8 cellular contexts compared by ENCODE assay signal in genomic region chr7:75866497-75867389, GRCh38. TPM values are rescaled to one million over a fixed set of nuclear protein-coding genes. Genes with fewer than 3 reads are reported as not detected.
A peak's percentile ranks its signal among the peaks of the same experiment; 100 is the strongest.
DNase-seq lines count a peak whose midpoint lies in the region; ATAC-seq and TF ChIP-seq lines count a peak whose summit lies in the region.

No MANE protein-coding gene starts in this region.

- peak in 6 of 7 experiments; percentile 20 to 65 (median 43) for DNase-seq in CD8-positive, alpha-beta T cell
- DNase-seq in NCI-H69 (lab: John Stamatoyannopoulos, UW) (peak; percentile 85), epidermal melanocyte (ENCODE audit: insufficient read length, low spot score) (peak; percentile 72), midbrain (lab: John Stamatoyannopoulos, UW) (peak; percentile 70), tibial nerve (ENCODE audit: low spot score in 2 of 2) (peak in 1 of 2 donors; percentile 56), mesenteric fat pad (ENCODE audit: low spot score) (no peak)
- DNase-seq in activated CD4-positive, alpha-beta memory T cell treated with anti-CD3 and anti-CD28 coated beads, Interleukin-2, amount 10 ng/mL, durations not matched to agents 7 days and 5 days = peak; percentile 56

- H3K4me3 ChIP-seq in CD8-positive, alpha-beta T cell (ENCODE audit: low read depth, low read length) = no peak overlapping the region
- H3K4me3 ChIP-seq in HEK293 (ENCODE audit: low read depth, low read length) = no peak overlapping the region
- H3K4me3 ChIP-seq in tibial nerve = no peak overlapping the region

- H3K4me3 Mint-ChIP-seq in CD8-positive, alpha-beta T cell = no peak overlapping the region
- no peak overlapping the region for H3K4me3 Mint-ChIP-seq in activated CD4-positive, alpha-beta memory T cell treated with anti-CD3 and anti-CD28 coated beads, Interleukin-2, amount 10 ng/mL, durations not matched to agents 7 days and 5 days

- H3K36me3 ChIP-seq in CD8-positive, alpha-beta T cell (ENCODE audit: insufficient read depth, low read length) = no peaks in the 10 kb centered on the region
- H3K36me3 ChIP-seq in HEK293 (ENCODE audit: control insufficient read depth in 2 of 2, insufficient read depth in 1 of 2, low read length in 2 of 2) = no peaks in the 10 kb centered on the region
- no peaks in the 10 kb centered on the region for H3K36me3 ChIP-seq in tibial nerve

- H3K27ac ChIP-seq in CD8-positive, alpha-beta T cell (ENCODE audit: low read depth, low read length) = no peak overlapping the region
- H3K27ac ChIP-seq in HEK293 (ENCODE audit: extremely low read depth, low read depth, low read length) (no peak overlapping the region), tibial nerve (no peak overlapping the region)

- WGBS in tibial nerve, 2 donors = 32 to 44% methylated on average over 11 to 16 of the region's 19 CpGs

- TF ChIP-seq POLR2A in tibial nerve (IDR thresholded peaks at IDR 0.05) = no peak

- no peaks in the 10 kb centered on the region for H3K9me3 ChIP-seq in CD8-positive, alpha-beta T cell (ENCODE audit: low read length)
- H3K9me3 ChIP-seq in HEK293 (ENCODE audit: control insufficient read depth, insufficient read depth, low read depth, low read length) (no peaks in the 10 kb centered on the region), tibial nerve (no peaks in the 10 kb centered on the region)

- no peaks in the 10 kb centered on the region for H3K36me3 Mint-ChIP-seq in CD8-positive, alpha-beta T cell
- H3K36me3 Mint-ChIP-seq in activated CD4-positive, alpha-beta memory T cell treated with anti-CD3 and anti-CD28 coated beads, Interleukin-2, amount 10 ng/mL, durations not matched to agents 7 days and 5 days (ENCODE audit: low read depth) = no peaks in the 10 kb centered on the region

- intact Hi-C loops in CD8-positive, alpha-beta T cell (cut with DNase I, micrococcal nuclease) = loop anchor here (1.0 to 10.0 kb wide), 3 partner anchors 154 to 446 kb away; no protein-coding TSS in a partner anchor

- peak; percentile 85 for ATAC-seq in CD8-positive, alpha-beta T cell

- H3K4me1 Mint-ChIP-seq in CD8-positive, alpha-beta T cell (ENCODE audit: low read depth) = peaks cover 8% of the 10 kb centered on the region
- peaks cover 19% of the 10 kb centered on the region for H3K4me1 Mint-ChIP-seq in activated CD4-positive, alpha-beta memory T cell treated with anti-CD3 and anti-CD28 coated beads, Interleukin-2, amount 10 ng/mL, durations not matched to agents 7 days and 5 days

- no peaks in the 10 kb centered on the region for H3K27me3 ChIP-seq in CD8-positive, alpha-beta T cell (ENCODE audit: insufficient read depth, low read length)
- no peaks in the 10 kb centered on the region for H3K27me3 ChIP-seq in tibial nerve

- POLR2A ChIA-PET in CD8-positive, alpha-beta T cell (lab: Charles Lee) = no interaction called here
- POLR2A ChIA-PET in HEK293 (lab: Yijun Ruan, JAX) = interaction anchor here (0.6 to 1.7 kb wide), 2 partner anchors 17 to 153 kb away, joined by 3 to 6 read pairs; no protein-coding TSS in a partner anchor
- POLR2A ChIA-PET in activated CD4-positive, alpha-beta memory T cell treated with anti-CD3 and anti-CD28 coated beads, Interleukin-2, amount 10 ng/mL, durations not matched to agents 7 days and 5 days (lab: Charles Lee) = interaction anchor here (0.8 to 1.6 kb wide), 3 partner anchors 12 to 154 kb away, joined by 3 to 4 read pairs (median 3); partner anchors contain the start of genes POR and RHBDD2

- CTCF ChIA-PET in CD8-positive, alpha-beta T cell (lab: Charles Lee) = interaction anchor here (0.6 to 4.9 kb wide), 18 partner anchors 11 to 526 kb away, joined by 3 to 116 read pairs (median 3); no protein-coding TSS in a partner anchor
- CTCF ChIA-PET in HEK293 (lab: Yijun Ruan, JAX) = interaction anchor here (0.6 to 3.2 kb wide), 29 partner anchors 10 to 448 kb away, joined by 3 to 86 read pairs (median 4); partner anchors contain the start of genes POR and RHBDD2
- CTCF ChIA-PET in activated CD4-positive, alpha-beta memory T cell treated with anti-CD3 and anti-CD28 coated beads, Interleukin-2, amount 10 ng/mL, durations not matched to agents 7 days and 5 days (lab: Charles Lee) = interaction anchor here (0.6 to 4.9 kb wide), 5 partner anchors 13 to 162 kb away, joined by 3 to 78 read pairs (median 4); no protein-coding TSS in a partner anchor

- no peak overlapping the region for H3K27ac Mint-ChIP-seq in CD8-positive, alpha-beta T cell
- H3K27ac Mint-ChIP-seq in activated CD4-positive, alpha-beta memory T cell treated with anti-CD3 and anti-CD28 coated beads, Interleukin-2, amount 10 ng/mL, durations not matched to agents 7 days and 5 days = no peak overlapping the region

- TF ChIP-seq CTCF in CD8-positive, alpha-beta T cell (IDR thresholded peaks at IDR 0.05) = peak; percentile 62
- TF ChIP-seq CTCF in HEK293 (tag by site-specific recombination; IDR thresholded peaks at IDR 0.05) (peak; percentile 62; the same call in 1 of the 2 replicates), tibial nerve (IDR thresholded peaks at IDR 0.05) (peak; percentile 80 to 94 (median 92))

- H3K4me1 ChIP-seq in CD8-positive, alpha-beta T cell (ENCODE audit: insufficient read depth, low read length) = no peaks in the 10 kb centered on the region
- H3K4me1 ChIP-seq in HEK293 (ENCODE audit: control insufficient read depth, insufficient read depth, low read length) (no peaks in the 10 kb centered on the region), tibial nerve (peaks cover 0 to 11% (median 0%) of the 10 kb centered on the region in 4 donors)

- TF ChIP-seq EP300 in tibial nerve (IDR thresholded peaks at IDR 0.05) = peak in 1 of 2 donors; percentile 28

- H3K9me3 Mint-ChIP-seq in CD8-positive, alpha-beta T cell = no peaks in the 10 kb centered on the region
- H3K9me3 Mint-ChIP-seq in activated CD4-positive, alpha-beta memory T cell treated with anti-CD3 and anti-CD28 coated beads, Interleukin-2, amount 10 ng/mL, durations not matched to agents 7 days and 5 days = no peaks in the 10 kb centered on the region

- H3K27me3 Mint-ChIP-seq in CD8-positive, alpha-beta T cell (ENCODE audit: low read depth) = peaks cover 16% of the 10 kb centered on the region
- peaks cover 9% of the 10 kb centered on the region for H3K27me3 Mint-ChIP-seq in activated CD4-positive, alpha-beta memory T cell treated with anti-CD3 and anti-CD28 coated beads, Interleukin-2, amount 10 ng/mL, durations not matched to agents 7 days and 5 days

TF ChIP-seq in HEK293, 187 proteins besides CTCF, POLR2A, EP300 and RAD21 (continues in another document):
- TF ChIP-seq, protein P1, sequence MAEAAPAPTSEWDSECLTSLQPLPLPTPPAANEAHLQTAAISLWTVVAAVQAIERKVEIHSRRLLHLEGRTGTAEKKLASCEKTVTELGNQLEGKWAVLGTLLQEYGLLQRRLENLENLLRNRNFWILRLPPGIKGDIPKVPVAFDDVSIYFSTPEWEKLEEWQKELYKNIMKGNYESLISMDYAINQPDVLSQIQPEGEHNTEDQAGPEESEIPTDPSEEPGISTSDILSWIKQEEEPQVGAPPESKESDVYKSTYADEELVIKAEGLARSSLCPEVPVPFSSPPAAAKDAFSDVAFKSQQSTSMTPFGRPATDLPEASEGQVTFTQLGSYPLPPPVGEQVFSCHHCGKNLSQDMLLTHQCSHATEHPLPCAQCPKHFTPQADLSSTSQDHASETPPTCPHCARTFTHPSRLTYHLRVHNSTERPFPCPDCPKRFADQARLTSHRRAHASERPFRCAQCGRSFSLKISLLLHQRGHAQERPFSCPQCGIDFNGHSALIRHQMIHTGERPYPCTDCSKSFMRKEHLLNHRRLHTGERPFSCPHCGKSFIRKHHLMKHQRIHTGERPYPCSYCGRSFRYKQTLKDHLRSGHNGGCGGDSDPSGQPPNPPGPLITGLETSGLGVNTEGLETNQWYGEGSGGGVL (tag by site-specific recombination; IDR thresholded peaks at IDR 0.05) = peak; percentile 67
- TF ChIP-seq ZNF501 (tag by site-specific recombination; IDR thresholded peaks at IDR 0.05) (peak; percentile 20; the same call in 1 of the 2 replicates), ZNF785 (tag by site-specific recombination; IDR thresholded peaks at IDR 0.05) (peak; percentile 69; the same call in 1 of the 2 replicates), ZNF366 (tag by site-specific recombination; conservative IDR thresholded peaks at IDR 0.05) (0 out of 2 replicates have a peak, but pooled peaks have one; percentile 29), ZNF654 (tag by site-specific recombination; IDR thresholded peaks at IDR 0.05; ENCODE audit: low read depth) (peak; percentile 84), SP7 (tag by site-specific recombination; IDR thresholded peaks at IDR 0.05) (peak; percentile 40), ZNF157 (tag by site-specific recombination; IDR thresholded peaks at IDR 0.05) (no peak), ZNF610 (tag by site-specific recombination; IDR thresholded peaks at IDR 0.05; ENCODE audit: borderline replicate concordance) (no peak)
- TF ChIP-seq, protein P2, sequence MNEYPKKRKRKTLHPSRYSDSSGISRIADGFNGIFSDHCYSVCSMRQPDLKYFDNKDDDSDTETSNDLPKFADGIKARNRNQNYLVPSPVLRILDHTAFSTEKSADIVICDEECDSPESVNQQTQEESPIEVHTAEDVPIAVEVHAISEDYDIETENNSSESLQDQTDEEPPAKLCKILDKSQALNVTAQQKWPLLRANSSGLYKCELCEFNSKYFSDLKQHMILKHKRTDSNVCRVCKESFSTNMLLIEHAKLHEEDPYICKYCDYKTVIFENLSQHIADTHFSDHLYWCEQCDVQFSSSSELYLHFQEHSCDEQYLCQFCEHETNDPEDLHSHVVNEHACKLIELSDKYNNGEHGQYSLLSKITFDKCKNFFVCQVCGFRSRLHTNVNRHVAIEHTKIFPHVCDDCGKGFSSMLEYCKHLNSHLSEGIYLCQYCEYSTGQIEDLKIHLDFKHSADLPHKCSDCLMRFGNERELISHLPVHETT (tag by site-specific recombination; IDR thresholded peaks at IDR 0.05) = no peak

RNA-seq across cellular contexts. Expression of gene RHBDD2, which starts 12.1 kb away (rescaled TPM):
- 100 to 1,000 TPM; 167 to 173 TPM for total RNA-seq in CD8-positive, alpha-beta T cell
- 10 to 100 TPM; 47.7 to 51.7 TPM for total RNA-seq in activated CD4-positive, alpha-beta memory T cell treated with anti-CD3 and anti-CD28 coated beads, Interleukin-2, amount 10 ng/mL, durations not matched to agents 7 days and 5 days
- total RNA-seq in tibial nerve (10 to 100 TPM; 68.6 to 90.6 (median 74.5) TPM), mesenteric fat pad (78.3 TPM)

RNA-seq across cellular contexts. Expression of gene POR, which starts 48.2 kb away (rescaled TPM):
- 10 to 100 TPM; 64.4 to 66.7 TPM for total RNA-seq in CD8-positive, alpha-beta T cell
- total RNA-seq in activated CD4-positive, alpha-beta memory T cell treated with anti-CD3 and anti-CD28 coated beads, Interleukin-2, amount 10 ng/mL, durations not matched to agents 7 days and 5 days = 10 to 100 TPM; 34.0 to 45.3 TPM
- total RNA-seq in tibial nerve (100 to 1,000 TPM in 2 of 4 donors, 10 to 100 TPM in 2; 66.6 to 244 (median 107) TPM), mesenteric fat pad (507 TPM)

RNA-seq across cellular contexts. Expression of gene CCL24, which starts 53.1 kb away (rescaled TPM):
- not detected for total RNA-seq in CD8-positive, alpha-beta T cell
- total RNA-seq in activated CD4-positive, alpha-beta memory T cell treated with anti-CD3 and anti-CD28 coated beads, Interleukin-2, amount 10 ng/mL, durations not matched to agents 7 days and 5 days = not detected
- total RNA-seq in tibial nerve = not detected
- total RNA-seq in mesenteric fat pad = not detected
